In genomic region chr16:64898159-64898558, GRCh38 we compare ENCODE assay signal across 37 cellular contexts.
"Had no signal": no experiment of that assay in that cellular context is flagged by ENCODE, and none has a peak within 500 bp of the region (broad histone marks: within the 10 kb centered on the region; RNA-seq: fewer than 3 reads in every experiment).

No MANE protein-coding gene starts in this region.

- ATAC-seq: activated CD8-positive, alpha-beta memory T cell treated with anti-CD3 and anti-CD28 coated beads, Interleukin-2, amount 10 ng/mL, durations not matched to agents 7 days and 5 days; activated CD8-positive, alpha-beta T cell treated with anti-CD3 and anti-CD28 coated beads, Interleukin-2, amount 10 ng/mL, durations not matched to agents 7 days and 5 days; activated naive CD4-positive, alpha-beta T cell treated with anti-CD3 and anti-CD28 coated beads, Interleukin-2, amount 50 U/mL, for 72 hours; activated T-cell treated with anti-CD3 and anti-CD28 coated beads, Interleukin-2, amount 50 U/mL, for 4 hours; activated T-cell treated with anti-CD3 and anti-CD28 coated beads, Interleukin-2, amount 50 U/mL, for 72 hours; activated T-helper 17 cell treated with anti-CD3 and anti-CD28 coated beads, Interleukin-2, amount 50 U/mL, for 72 hours; body of pancreas had no signal

- H3K4me3 Mint-ChIP-seq: activated B cell treated with CpG ODN at 0.5 μM for 24 hours; activated CD4-positive, alpha-beta memory T cell treated with anti-CD3 and anti-CD28 coated beads, Interleukin-2, amount 10 ng/mL, durations not matched to agents 7 days and 5 days; activated CD4-positive, alpha-beta T cell treated with anti-CD3 and anti-CD28 coated beads, Interleukin-2, amount 10 ng/mL, durations not matched to agents 7 days and 5 days; activated CD8-positive, alpha-beta memory T cell treated with anti-CD3 and anti-CD28 coated beads, Interleukin-2, amount 10 ng/mL, durations not matched to agents 7 days and 5 days; activated CD8-positive, alpha-beta T cell treated with anti-CD3 and anti-CD28 coated beads, Interleukin-2, amount 10 ng/mL, durations not matched to agents 7 days and 5 days; activated naive CD4-positive, alpha-beta T cell treated with anti-CD3 and anti-CD28 coated beads for 36 hours; activated naive CD8-positive, alpha-beta T cell treated with anti-CD3 and anti-CD28 coated beads for 36 hours; activated T-cell treated with anti-CD3 and anti-CD28 coated beads, Interleukin-2, amount 50 U/mL, for 4 hours; activated T-cell treated with anti-CD3 and anti-CD28 coated beads, Interleukin-2, amount 50 U/mL, for 72 hours; activated T-helper 1 cell treated with anti-CD3 and anti-CD28 coated beads, Interleukin-12 subunit alpha, Interleukin-12 subunit beta, Interleukin-2, Interleukin-4 antibody, amounts not matched to agents 30 ng/mL and 10 ng/mL and 1 ng/mL, durations not matched to agents 14 hours and 24 hours and 36 hours; activated T-helper 17 cell treated with anti-CD3 and anti-CD28 coated beads, Interleukin-2, amount 50 U/mL, for 72 hours; central memory CD8-positive, alpha-beta T cell; T-helper 1 cell treated with Interleukin-12 subunit alpha and Interleukin-12 subunit beta and Interleukin-4 antibody, amounts not matched to agents 30 μg/mL and 1 μg/mL, for 36 hours; T-helper 2 cell treated with Interferon-gamma antibody and Interleukin-4, amounts not matched to agents 5 μg/mL and 100 μg/mL, for 36 hours had no signal

- H3K9me3 Mint-ChIP-seq: activated CD4-positive, alpha-beta T cell treated with anti-CD3 and anti-CD28 coated beads, Interleukin-2, amount 10 ng/mL, durations not matched to agents 7 days and 5 days had no signal

- H3K36me3 ChIP-seq: adrenal gland, brain microvascular endothelial cell, breast epithelium had no signal

- H3K36me3 Mint-ChIP-seq: activated CD8-positive, alpha-beta memory T cell treated with anti-CD3 and anti-CD28 coated beads, Interleukin-2, amount 10 ng/mL, durations not matched to agents 7 days and 5 days; activated naive CD8-positive, alpha-beta T cell treated with anti-CD3 and anti-CD28 coated beads for 36 hours had no signal

- H3K4me3 ChIP-seq: adrenal gland, body of pancreas, breast epithelium had no signal

- DNase-seq: activated B cell treated with CpG ODN at 0.5 μM for 24 hours; activated CD4-positive, alpha-beta memory T cell treated with anti-CD3 and anti-CD28 coated beads, Interleukin-2, amount 10 ng/mL, durations not matched to agents 7 days and 5 days; activated CD4-positive, alpha-beta T cell treated with anti-CD3 and anti-CD28 coated beads for 4 hours; activated CD4-positive, alpha-beta T cell treated with anti-CD3 and anti-CD28 coated beads, Interleukin-2, amount 10 ng/mL, durations not matched to agents 7 days and 5 days; activated CD4-positive, alpha-beta T cell treated with anti-CD3 and anti-CD28 coated beads, Interleukin-2, amount 50 U/mL, for 48 hours; activated CD4-positive, CD25-positive, alpha-beta regulatory T cell treated with anti-CD3 and anti-CD28 coated beads, Interleukin-2, amount 50 U/mL, for 72 hours; activated CD8-positive, alpha-beta memory T cell treated with anti-CD3 and anti-CD28 coated beads for 24 hours; activated CD8-positive, alpha-beta memory T cell treated with anti-CD3 and anti-CD28 coated beads, Interleukin-2, amount 10 ng/mL, durations not matched to agents 7 days and 5 days; activated CD8-positive, alpha-beta memory T cell treated with anti-CD3 and anti-CD28 coated beads, Interleukin-2, amount 50 U/mL, for 48 hours; activated CD8-positive, alpha-beta T cell treated with anti-CD3 and anti-CD28 coated beads, Interleukin-2, amount 10 ng/mL, durations not matched to agents 7 days and 5 days; activated effector memory CD4-positive, alpha-beta T cell treated with anti-CD3 and anti-CD28 coated beads, Interleukin-2, amount 50 U/mL, for 16 hours; activated gamma-delta T cell treated with Interleukin-2 at 50 U/mL for 16 hours; activated naive CD4-positive, alpha-beta T cell; activated naive CD4-positive, alpha-beta T cell treated with anti-CD3 and anti-CD28 coated beads for 36 hours; activated naive CD4-positive, alpha-beta T cell treated with anti-CD3 and anti-CD28 coated beads, Interleukin-2, amount 50 U/mL, for 16 hours; activated naive CD8-positive, alpha-beta T cell treated with anti-CD3 and anti-CD28 coated beads for 36 hours; activated T-cell treated with anti-CD3 and anti-CD28 coated beads, Interleukin-2, amount 50 U/mL, for 1 hour; activated T-cell treated with anti-CD3 and anti-CD28 coated beads, Interleukin-2, amount 50 U/mL, for 4 hours; activated T-cell treated with anti-CD3 and anti-CD28 coated beads, Interleukin-2, amount 50 U/mL, for 72 hours; adrenal gland; amniotic stem cell; aorta; body of pancreas; brain microvascular endothelial cell; cerebellar nuclear complex; SW 1271; T-helper 1 cell; T-helper 2 cell; T-helper 9 cell had no signal

- H3K27me3 ChIP-seq: adrenal gland, body of pancreas, brain microvascular endothelial cell, breast epithelium had no signal

- H3K27ac ChIP-seq: adrenal gland, body of pancreas, brain microvascular endothelial cell, breast epithelium, VCaP had no signal

- H3K9me3 ChIP-seq: adrenal gland, body of pancreas, breast epithelium had no signal

- H3K4me1 Mint-ChIP-seq: activated B cell treated with CpG ODN at 0.5 μM for 24 hours; activated CD4-positive, alpha-beta memory T cell treated with anti-CD3 and anti-CD28 coated beads, Interleukin-2, amount 10 ng/mL, durations not matched to agents 7 days and 5 days; activated CD4-positive, alpha-beta T cell treated with anti-CD3 and anti-CD28 coated beads, Interleukin-2, amount 10 ng/mL, durations not matched to agents 7 days and 5 days; activated CD8-positive, alpha-beta memory T cell treated with anti-CD3 and anti-CD28 coated beads, Interleukin-2, amount 10 ng/mL, durations not matched to agents 7 days and 5 days; activated naive CD8-positive, alpha-beta T cell treated with anti-CD3 and anti-CD28 coated beads for 36 hours; activated T-helper 17 cell treated with anti-CD3 and anti-CD28 coated beads, Interleukin-2, amount 50 U/mL, for 72 hours; central memory CD8-positive, alpha-beta T cell had no signal

- H3K27ac Mint-ChIP-seq: activated B cell treated with CpG ODN at 0.5 μM for 24 hours; activated CD4-positive, alpha-beta memory T cell treated with anti-CD3 and anti-CD28 coated beads, Interleukin-2, amount 10 ng/mL, durations not matched to agents 7 days and 5 days; activated CD4-positive, alpha-beta T cell treated with anti-CD3 and anti-CD28 coated beads, Interleukin-2, amount 10 ng/mL, durations not matched to agents 7 days and 5 days; activated CD8-positive, alpha-beta memory T cell treated with anti-CD3 and anti-CD28 coated beads, Interleukin-2, amount 10 ng/mL, durations not matched to agents 7 days and 5 days; activated CD8-positive, alpha-beta T cell treated with anti-CD3 and anti-CD28 coated beads, Interleukin-2, amount 10 ng/mL, durations not matched to agents 7 days and 5 days; activated naive CD4-positive, alpha-beta T cell treated with anti-CD3 and anti-CD28 coated beads for 36 hours; activated naive CD4-positive, alpha-beta T cell treated with anti-CD3 and anti-CD28 coated beads, Interleukin-2, amount 50 U/mL, for 72 hours; activated naive CD8-positive, alpha-beta T cell treated with anti-CD3 and anti-CD28 coated beads for 36 hours; activated T-cell treated with anti-CD3 and anti-CD28 coated beads, Interleukin-2, amount 50 U/mL, for 72 hours; activated T-helper 1 cell treated with anti-CD3 and anti-CD28 coated beads, Interleukin-12 subunit alpha, Interleukin-12 subunit beta, Interleukin-2, Interleukin-4 antibody, amounts not matched to agents 30 ng/mL and 10 ng/mL and 1 ng/mL, durations not matched to agents 14 hours and 24 hours and 36 hours; activated T-helper 17 cell treated with anti-CD3 and anti-CD28 coated beads, Interleukin-2, amount 50 U/mL, for 72 hours; T-helper 1 cell treated with Interleukin-12 subunit alpha and Interleukin-12 subunit beta and Interleukin-4 antibody, amounts not matched to agents 30 μg/mL and 1 μg/mL, for 36 hours; T-helper 2 cell treated with Interferon-gamma antibody and Interleukin-4, amounts not matched to agents 5 μg/mL and 100 μg/mL, for 36 hours had no signal

- H3K4me1 ChIP-seq: adrenal gland, body of pancreas, breast epithelium had no signal

- H3K27me3 Mint-ChIP-seq: activated B cell treated with CpG ODN at 0.5 μM for 24 hours; activated CD4-positive, alpha-beta memory T cell treated with anti-CD3 and anti-CD28 coated beads, Interleukin-2, amount 10 ng/mL, durations not matched to agents 7 days and 5 days; activated CD4-positive, alpha-beta T cell treated with anti-CD3 and anti-CD28 coated beads, Interleukin-2, amount 10 ng/mL, durations not matched to agents 7 days and 5 days; activated CD8-positive, alpha-beta memory T cell treated with anti-CD3 and anti-CD28 coated beads, Interleukin-2, amount 10 ng/mL, durations not matched to agents 7 days and 5 days; activated naive CD8-positive, alpha-beta T cell treated with anti-CD3 and anti-CD28 coated beads for 36 hours; activated T-helper 17 cell treated with anti-CD3 and anti-CD28 coated beads, Interleukin-2, amount 50 U/mL, for 72 hours; central memory CD8-positive, alpha-beta T cell had no signal
